8 cellular contexts compared by ENCODE assay signal in the genomic region with DNA sequence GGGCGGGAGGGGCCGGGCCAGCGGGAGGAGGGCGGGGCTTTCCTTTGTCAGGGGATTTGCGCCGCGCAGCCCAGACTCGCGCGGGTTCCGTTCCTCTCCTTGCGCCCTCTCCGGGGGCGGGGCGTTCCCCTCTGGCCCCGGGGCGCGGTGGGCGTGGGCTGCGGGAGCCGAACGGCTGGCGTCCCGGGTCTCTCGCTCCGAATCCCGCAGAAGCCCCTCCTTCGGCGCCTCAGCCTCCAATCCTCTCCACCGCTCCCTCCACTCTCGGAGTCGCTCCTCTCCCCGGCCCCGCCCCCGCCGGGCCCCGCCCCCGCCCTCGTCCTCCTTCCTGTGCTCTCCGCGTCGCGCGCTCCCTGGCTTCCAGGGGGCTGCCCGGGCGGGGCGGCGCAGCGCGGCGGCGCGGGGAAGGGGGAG.
DNase-seq lines count a peak whose midpoint lies in the region; ATAC-seq and TF ChIP-seq lines count a peak whose summit lies in the region.

No MANE protein-coding gene starts in this region.

- DNase-seq in AG04449 (ENCODE audit: low read depth, low spot score) (peak; percentile 28), NCI-H345 treated with DMSO at 0.1 percent for 48 hours (lab: John Stamatoyannopoulos, UW; ENCODE audit: unreplicated experiment) (peak; percentile 89), cerebellar cortex (ENCODE audit: low spot score) (peak; percentile 93), kidney epithelial cell (ENCODE audit: low read depth) (peak; percentile 79)
- peak; percentile 72 for DNase-seq in activated CD4-positive, alpha-beta T cell treated with anti-CD3 and anti-CD28 coated beads for 1 hour
- peak; percentile 93 for DNase-seq in stimulated activated CD4-positive, alpha-beta T cell treated with anti-CD3 and anti-CD28 coated beads, Interleukin-15, amount 100 ng/mL, for 24 hours

- CTCF ChIA-PET in AG04449 (lab: Yijun Ruan, JAX), result interaction anchor here (1.6 to 4.2 kb wide), 2 partner anchors 14 to 130 kb away, joined by 4 to 71 read pairs; no protein-coding TSS in a partner anchor

- H3K27me3 ChIP-seq in kidney epithelial cell (ENCODE audit: control insufficient read depth, insufficient read depth, low read length), result no peaks in the 10 kb centered on the region

- ATAC-seq in GM19035 (IDR thresholded peaks at IDR 0.05; ENCODE audit: unreplicated experiment) (peak; percentile 74), HG03342 (IDR thresholded peaks at IDR 0.05; ENCODE audit: unreplicated experiment) (peak; percentile 65)

- TF ChIP-seq CTCF in AG04449 (IDR thresholded peaks at IDR 0.05; ENCODE audit: insufficient read depth, low read length, missing control alignments), result no peak
- no peak for TF ChIP-seq CTCF in kidney epithelial cell (IDR thresholded peaks at IDR 0.05; ENCODE audit: insufficient read depth, low read length, poor library complexity, severe bottlenecking)

- POLR2A ChIA-PET in AG04449 (lab: Yijun Ruan, JAX), result interaction anchor here (3.5 to 6.6 kb wide), 2 partner anchors 10 to 16 kb away, joined by 14 to 33 read pairs; no protein-coding TSS in a partner anchor

- peaks cover 3% of the 10 kb centered on the region for H3K36me3 ChIP-seq in kidney epithelial cell (ENCODE audit: control insufficient read depth, insufficient read depth, low read length)

- peak overlapping the region; percentile 68 for H3K4me3 ChIP-seq in AG04449 (ENCODE audit: low read depth, low read length)
- H3K4me3 ChIP-seq in kidney epithelial cell (ENCODE audit: low read depth, low read length), result peak overlapping the region; percentile 86

Comparison
In these comparisons a context has a peak if more than half of its experiments do, and no peak if none do; other contexts are left out.
1. Peak in every context shown above with its lines: DNase-seq, ATAC-seq and H3K4me3 ChIP-seq.
2. DNase-seq: peak in every context shown above with its lines; median percentile 93 in cerebellar cortex; 93 in stimulated activated CD4-positive, alpha-beta T cell treated with anti-CD3 and anti-CD28 coated beads, Interleukin-15, amount 100 ng/mL, for 24 hours; 89 in NCI-H345 treated with DMSO at 0.1 percent for 48 hours; 79 in kidney epithelial cell; 72 in activated CD4-positive, alpha-beta T cell treated with anti-CD3 and anti-CD28 coated beads for 1 hour; 28 in AG04449.